Comparison of ENCODE assay signal across 8 cellular contexts in genomic region chr6:89411019-89411268, GRCh38. TPM values are rescaled to one million over a fixed set of nuclear protein-coding genes. Genes with fewer than 3 reads are reported as not detected.
DNase-seq lines count a peak whose midpoint lies in the region; ATAC-seq and TF ChIP-seq lines count a peak whose summit lies in the region.

No MANE protein-coding gene starts in this region.

- no peak overlapping the region for H3K9ac ChIP-seq in mammary epithelial cell (ENCODE audit: insufficient read depth, low read length)

- peaks cover 17% of the 10 kb centered on the region for H3K4me1 ChIP-seq in mammary epithelial cell (ENCODE audit: insufficient read depth, low read length)
- peaks cover 0 to 24% (median 7%) of the 10 kb centered on the region in 4 donors for H3K4me1 ChIP-seq in tibial artery

- dilution Hi-C loops in mammary epithelial cell (cut with HindIII; ENCODE audit: low sequenced_read_pairs) = no loop called here

- no peak overlapping the region for H2AFZ ChIP-seq in mammary epithelial cell (ENCODE audit: low read depth, low read length)

- DNase-seq in NCI-H748 (lab: John Stamatoyannopoulos, UW; ENCODE audit: unreplicated experiment) (peak; percentile 55), NCI-H748 treated with DMSO at 0.1 percent for 48 hours (lab: John Stamatoyannopoulos, UW) (no peak), NB4 (ENCODE audit: low read depth) (peak; percentile 45), mammary epithelial cell (peak; percentile 5), lower leg skin (ENCODE audit: low spot score in 2 of 2) (peak in 1 of 2 donors; percentile 22), tibial artery (peak; percentile 27 to 65), medulla oblongata (ENCODE audit: extremely low spot score) (no peak)

- H3K27me3 ChIP-seq in mammary epithelial cell (ENCODE audit: insufficient read depth, low read length) (peaks cover 34% of the 10 kb centered on the region), tibial artery (no peaks in the 10 kb centered on the region)

- no peaks in the 10 kb centered on the region for H3K9me3 ChIP-seq in mammary epithelial cell (replicated peaks; ENCODE audit: insufficient read depth, low read length)
- no peaks in the 10 kb centered on the region for H3K9me3 ChIP-seq in tibial artery

- no peaks in the 10 kb centered on the region for H3K79me2 ChIP-seq in mammary epithelial cell (ENCODE audit: insufficient read depth, low read length)

- no peak overlapping the region for H3K27ac ChIP-seq in mammary epithelial cell (ENCODE audit: insufficient read depth, low read depth, low read length)
- peak overlapping the region; percentile 78 to 85 for H3K27ac ChIP-seq in tibial artery

- 19% methylated on average over 6 of the region's 12 CpGs for WGBS in mammary epithelial cell (ENCODE audit: low coverage, missing lambda C conversion rate)
- 2 to 3% methylated on average over 10 to 11 of the region's 12 CpGs for WGBS in lower leg skin, 2 donors

- CTCF ChIA-PET in mammary epithelial cell (lab: Charles Lee; ENCODE audit: low non-redundant PET) = no interaction called here

- intact Hi-C loops in mammary epithelial cell (cut with micrococcal nuclease) (no loop called here), lower leg skin (cut with DNase I; ENCODE audit: low total_unique reads) (no loop called here), tibial artery (cut with DNase I; ENCODE audit: low total_unique reads) (loop anchor here (10.0 kb wide), 1 partner anchor 46 kb away; no protein-coding TSS in a partner anchor)

- H3K36me3 ChIP-seq in mammary epithelial cell (ENCODE audit: insufficient read depth, low read length) = no peaks in the 10 kb centered on the region
- no peaks in the 10 kb centered on the region for H3K36me3 ChIP-seq in tibial artery

- H3K4me3 ChIP-seq in NB4 (ENCODE audit: low read depth, low read length) (peak overlapping the region; percentile 72), mammary epithelial cell (replicated peaks in 1 of 3; ENCODE audit: insufficient read depth in 1 of 3, low read depth in 2 of 3, low read length in 3 of 3) (peak overlapping the region in 2 of 3 experiments; percentile 54 to 64), lower leg skin (ENCODE audit: low read depth, poor library complexity, severe bottlenecking) (peak overlapping the region; percentile 82), tibial artery (peak overlapping the region; percentile 67 to 95)

- H4K20me1 ChIP-seq in mammary epithelial cell (ENCODE audit: insufficient read depth, low read length) = no peaks in the 10 kb centered on the region

- no TSS peak for BruUV-seq in mammary epithelial cell (replicated peaks; lab: Mats Ljungman, UMichigan)

- no peak for TF ChIP-seq CTCF in NB4 (IDR thresholded peaks at IDR 0.05; ENCODE audit: low read depth, low read length)
- TF ChIP-seq CTCF in mammary epithelial cell (conservative IDR thresholded peaks at IDR 0.05 in 1 of 2, IDR thresholded peaks at IDR 0.05 in 1 of 2; ENCODE audit: extremely low read depth in 1 of 2, insufficient read depth in 1 of 2, low read depth in 1 of 2, low read length in 2 of 2) = no peak
- TF ChIP-seq CTCF in lower leg skin (IDR thresholded peaks at IDR 0.05) = no peak
- no peak for TF ChIP-seq CTCF in tibial artery (IDR thresholded peaks at IDR 0.05)

- in situ Hi-C loops in mammary epithelial cell (cut with MboI; ENCODE audit: low sequenced_read_pairs in 2 of 2) = no loop called here

- no peak for TF ChIP-seq POLR2A in NB4 (IDR thresholded peaks at IDR 0.05; ENCODE audit: extremely low read depth, insufficient read length)
- TF ChIP-seq POLR2A in lower leg skin (IDR thresholded peaks at IDR 0.05) = no peak

- ATAC-seq in GM21447 (IDR thresholded peaks at IDR 0.05; ENCODE audit: unreplicated experiment) = no peak

- H3K4me2 ChIP-seq in mammary epithelial cell (ENCODE audit: insufficient read depth, low read depth, low read length) = peak overlapping the region; percentile 98

RNA-seq across cellular contexts. Expression of gene RRAGD, which starts 1.1 kb away (rescaled TPM):
- 1 to 10 TPM; 1.1 to 8.0 TPM for total RNA-seq in mammary epithelial cell
- 0.20 TPM for polyA plus RNA-seq in mammary epithelial cell
- polyA minus RNA-seq in mammary epithelial cell = 3.7 TPM
- total RNA-seq in lower leg skin = 10 to 100 TPM; 13.3 to 22.3 (median 20.1) TPM

RNA-seq across cellular contexts. Expression of gene ANKRD6, which starts 22.0 kb away (rescaled TPM):
- total RNA-seq in mammary epithelial cell = 10 to 100 TPM; 23.4 to 25.8 TPM
- 11.5 TPM for polyA plus RNA-seq in mammary epithelial cell
- 13.9 TPM for polyA minus RNA-seq in mammary epithelial cell
- 1 to 10 TPM; 3.2 to 6.7 (median 4.8) TPM for total RNA-seq in lower leg skin

RNA-seq across cellular contexts. Expression of gene UBE2J1, which starts 58.4 kb away (rescaled TPM):
- total RNA-seq in mammary epithelial cell (10 to 100 TPM; 22.9 to 25.3 TPM), lower leg skin (10 to 100 TPM; 15.9 to 26.7 (median 22.6) TPM)
- polyA plus RNA-seq in mammary epithelial cell = 15.1 TPM
- 11.0 TPM for polyA minus RNA-seq in mammary epithelial cell

Comparison
In these comparisons a context has a peak if more than half of its experiments do, and no peak if none do; other contexts are left out.
1. DNase-seq: peak in NCI-H748 (single experiment), NB4 (single experiment), mammary epithelial cell (single experiment) and tibial artery (2 of 2); none in NCI-H748 treated with DMSO at 0.1 percent for 48 hours (single experiment) and medulla oblongata (single experiment).
2. Peak in every context shown above with its lines, with median percentiles within 50 percentile points of each other: H3K4me3 ChIP-seq.